ENCODE assay signal across 1 cellular context in the genomic region with DNA sequence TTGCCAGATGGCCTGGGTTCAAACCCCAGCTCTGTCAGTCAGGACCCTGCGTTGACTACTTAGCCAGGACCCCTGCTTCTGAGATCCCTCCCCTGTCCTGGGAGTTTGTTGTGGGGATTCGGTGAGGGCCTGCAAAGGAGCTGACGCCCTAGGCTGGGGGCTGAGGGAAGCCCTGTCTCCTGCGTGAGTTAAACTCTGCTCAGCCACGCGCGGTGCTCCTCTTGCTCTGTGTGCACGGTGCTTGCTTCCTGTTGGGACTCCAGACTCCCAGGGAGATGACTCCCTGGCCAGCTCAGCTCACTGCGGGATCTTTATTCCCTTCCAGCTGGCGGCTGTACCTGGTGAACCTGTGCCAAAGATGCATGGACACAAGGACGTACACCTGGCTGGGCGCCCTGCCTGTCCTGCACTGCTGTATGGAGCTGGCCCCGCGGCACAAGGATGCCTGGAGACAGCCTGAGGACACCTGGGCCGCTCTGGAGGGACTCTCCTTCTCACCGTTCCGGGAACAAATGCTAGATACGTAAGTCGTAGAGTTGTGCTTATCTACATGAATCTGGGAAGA.
TF ChIP-seq lines count a peak whose summit lies in the region.

No MANE protein-coding gene starts in this region.

TF ChIP-seq in SK-N-SH treated with all-trans-retinoic acid at 6 μM for 48 hours, 23 proteins besides CTCF, POLR2A, EP300 and RAD21 (continued from another document):
- TF ChIP-seq, protein P1, sequence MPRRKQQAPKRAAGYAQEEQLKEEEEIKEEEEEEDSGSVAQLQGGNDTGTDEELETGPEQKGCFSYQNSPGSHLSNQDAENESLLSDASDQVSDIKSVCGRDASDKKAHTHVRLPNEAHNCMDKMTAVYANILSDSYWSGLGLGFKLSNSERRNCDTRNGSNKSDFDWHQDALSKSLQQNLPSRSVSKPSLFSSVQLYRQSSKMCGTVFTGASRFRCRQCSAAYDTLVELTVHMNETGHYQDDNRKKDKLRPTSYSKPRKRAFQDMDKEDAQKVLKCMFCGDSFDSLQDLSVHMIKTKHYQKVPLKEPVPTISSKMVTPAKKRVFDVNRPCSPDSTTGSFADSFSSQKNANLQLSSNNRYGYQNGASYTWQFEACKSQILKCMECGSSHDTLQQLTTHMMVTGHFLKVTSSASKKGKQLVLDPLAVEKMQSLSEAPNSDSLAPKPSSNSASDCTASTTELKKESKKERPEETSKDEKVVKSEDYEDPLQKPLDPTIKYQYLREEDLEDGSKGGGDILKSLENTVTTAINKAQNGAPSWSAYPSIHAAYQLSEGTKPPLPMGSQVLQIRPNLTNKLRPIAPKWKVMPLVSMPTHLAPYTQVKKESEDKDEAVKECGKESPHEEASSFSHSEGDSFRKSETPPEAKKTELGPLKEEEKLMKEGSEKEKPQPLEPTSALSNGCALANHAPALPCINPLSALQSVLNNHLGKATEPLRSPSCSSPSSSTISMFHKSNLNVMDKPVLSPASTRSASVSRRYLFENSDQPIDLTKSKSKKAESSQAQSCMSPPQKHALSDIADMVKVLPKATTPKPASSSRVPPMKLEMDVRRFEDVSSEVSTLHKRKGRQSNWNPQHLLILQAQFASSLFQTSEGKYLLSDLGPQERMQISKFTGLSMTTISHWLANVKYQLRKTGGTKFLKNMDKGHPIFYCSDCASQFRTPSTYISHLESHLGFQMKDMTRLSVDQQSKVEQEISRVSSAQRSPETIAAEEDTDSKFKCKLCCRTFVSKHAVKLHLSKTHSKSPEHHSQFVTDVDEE (CRISPR knock-in tag; IDR thresholded peaks at IDR 0.05), result no peak
- TF ChIP-seq ZNF70 (CRISPR knock-in tag; IDR thresholded peaks at IDR 0.05) (no peak), CSDC2 (CRISPR knock-in tag; IDR thresholded peaks at IDR 0.05) (no peak), ZFP30 (CRISPR knock-in tag; IDR thresholded peaks at IDR 0.05) (no peak), ARNTL (CRISPR knock-in tag; IDR thresholded peaks at IDR 0.05; ENCODE audit: borderline replicate concordance, low read depth) (no peak), RARB (CRISPR knock-in tag; IDR thresholded peaks at IDR 0.05) (no peak), ESRRG (CRISPR knock-in tag; IDR thresholded peaks at IDR 0.05) (no peak), GLIS3 (CRISPR knock-in tag; IDR thresholded peaks at IDR 0.05) (no peak), ZFP3 (CRISPR knock-in tag; IDR thresholded peaks at IDR 0.05) (no peak), ZC3H10 (CRISPR knock-in tag; IDR thresholded peaks at IDR 0.05) (no peak)
- TF ChIP-seq, protein P2, sequence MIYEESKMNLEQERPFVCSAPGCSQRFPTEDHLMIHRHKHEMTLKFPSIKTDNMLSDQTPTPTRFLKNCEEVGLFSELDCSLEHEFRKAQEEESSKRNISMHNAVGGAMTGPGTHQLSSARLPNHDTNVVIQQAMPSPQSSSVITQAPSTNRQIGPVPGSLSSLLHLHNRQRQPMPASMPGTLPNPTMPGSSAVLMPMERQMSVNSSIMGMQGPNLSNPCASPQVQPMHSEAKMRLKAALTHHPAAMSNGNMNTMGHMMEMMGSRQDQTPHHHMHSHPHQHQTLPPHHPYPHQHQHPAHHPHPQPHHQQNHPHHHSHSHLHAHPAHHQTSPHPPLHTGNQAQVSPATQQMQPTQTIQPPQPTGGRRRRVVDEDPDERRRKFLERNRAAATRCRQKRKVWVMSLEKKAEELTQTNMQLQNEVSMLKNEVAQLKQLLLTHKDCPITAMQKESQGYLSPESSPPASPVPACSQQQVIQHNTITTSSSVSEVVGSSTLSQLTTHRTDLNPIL (CRISPR knock-in tag; IDR thresholded peaks at IDR 0.05; ENCODE audit: low read depth), result no peak
- TF ChIP-seq, protein P3, sequence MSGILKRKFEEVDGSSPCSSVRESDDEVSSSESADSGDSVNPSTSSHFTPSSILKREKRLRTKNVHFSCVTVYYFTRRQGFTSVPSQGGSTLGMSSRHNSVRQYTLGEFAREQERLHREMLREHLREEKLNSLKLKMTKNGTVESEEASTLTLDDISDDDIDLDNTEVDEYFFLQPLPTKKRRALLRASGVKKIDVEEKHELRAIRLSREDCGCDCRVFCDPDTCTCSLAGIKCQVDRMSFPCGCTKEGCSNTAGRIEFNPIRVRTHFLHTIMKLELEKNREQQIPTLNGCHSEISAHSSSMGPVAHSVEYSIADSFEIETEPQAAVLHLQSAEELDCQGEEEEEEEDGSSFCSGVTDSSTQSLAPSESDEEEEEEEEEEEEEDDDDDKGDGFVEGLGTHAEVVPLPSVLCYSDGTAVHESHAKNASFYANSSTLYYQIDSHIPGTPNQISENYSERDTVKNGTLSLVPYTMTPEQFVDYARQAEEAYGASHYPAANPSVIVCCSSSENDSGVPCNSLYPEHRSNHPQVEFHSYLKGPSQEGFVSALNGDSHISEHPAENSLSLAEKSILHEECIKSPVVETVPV (CRISPR knock-in tag; IDR thresholded peaks at IDR 0.05), result no peak
- TF ChIP-seq, protein P4, sequence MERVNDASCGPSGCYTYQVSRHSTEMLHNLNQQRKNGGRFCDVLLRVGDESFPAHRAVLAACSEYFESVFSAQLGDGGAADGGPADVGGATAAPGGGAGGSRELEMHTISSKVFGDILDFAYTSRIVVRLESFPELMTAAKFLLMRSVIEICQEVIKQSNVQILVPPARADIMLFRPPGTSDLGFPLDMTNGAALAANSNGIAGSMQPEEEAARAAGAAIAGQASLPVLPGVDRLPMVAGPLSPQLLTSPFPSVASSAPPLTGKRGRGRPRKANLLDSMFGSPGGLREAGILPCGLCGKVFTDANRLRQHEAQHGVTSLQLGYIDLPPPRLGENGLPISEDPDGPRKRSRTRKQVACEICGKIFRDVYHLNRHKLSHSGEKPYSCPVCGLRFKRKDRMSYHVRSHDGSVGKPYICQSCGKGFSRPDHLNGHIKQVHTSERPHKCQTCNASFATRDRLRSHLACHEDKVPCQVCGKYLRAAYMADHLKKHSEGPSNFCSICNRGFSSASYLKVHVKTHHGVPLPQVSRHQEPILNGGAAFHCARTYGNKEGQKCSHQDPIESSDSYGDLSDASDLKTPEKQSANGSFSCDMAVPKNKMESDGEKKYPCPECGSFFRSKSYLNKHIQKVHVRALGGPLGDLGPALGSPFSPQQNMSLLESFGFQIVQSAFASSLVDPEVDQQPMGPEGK (CRISPR knock-in tag; IDR thresholded peaks at IDR 0.05; ENCODE audit: borderline replicate concordance), result no peak
